1 cellular context compared by ENCODE assay signal in the genomic region with DNA sequence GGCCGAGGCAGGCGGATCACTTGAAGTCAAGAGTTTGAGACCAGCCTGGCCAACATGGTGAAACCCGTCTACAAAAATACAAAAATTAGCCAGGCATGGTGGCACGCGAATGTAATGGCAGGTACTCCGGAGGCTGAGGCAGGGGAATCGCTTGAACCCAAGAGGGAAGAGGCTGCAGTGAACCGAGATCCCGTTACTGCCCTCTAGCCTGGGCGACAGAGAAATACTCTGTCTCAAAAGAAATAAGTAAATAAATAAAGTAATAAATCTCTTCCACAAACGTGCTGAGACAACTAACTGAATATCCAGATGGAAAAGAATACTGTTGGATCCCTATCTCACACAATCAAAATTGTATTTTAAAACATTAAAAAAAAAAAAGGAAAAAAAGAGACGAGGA.
TF ChIP-seq lines count a peak whose summit lies in the region.

No MANE protein-coding gene starts in this region.

TF ChIP-seq in SK-N-SH treated with all-trans-retinoic acid at 6 μM for 48 hours, 23 proteins besides CTCF, POLR2A, EP300 and RAD21 (continued from another document):
- TF ChIP-seq, protein P1, sequence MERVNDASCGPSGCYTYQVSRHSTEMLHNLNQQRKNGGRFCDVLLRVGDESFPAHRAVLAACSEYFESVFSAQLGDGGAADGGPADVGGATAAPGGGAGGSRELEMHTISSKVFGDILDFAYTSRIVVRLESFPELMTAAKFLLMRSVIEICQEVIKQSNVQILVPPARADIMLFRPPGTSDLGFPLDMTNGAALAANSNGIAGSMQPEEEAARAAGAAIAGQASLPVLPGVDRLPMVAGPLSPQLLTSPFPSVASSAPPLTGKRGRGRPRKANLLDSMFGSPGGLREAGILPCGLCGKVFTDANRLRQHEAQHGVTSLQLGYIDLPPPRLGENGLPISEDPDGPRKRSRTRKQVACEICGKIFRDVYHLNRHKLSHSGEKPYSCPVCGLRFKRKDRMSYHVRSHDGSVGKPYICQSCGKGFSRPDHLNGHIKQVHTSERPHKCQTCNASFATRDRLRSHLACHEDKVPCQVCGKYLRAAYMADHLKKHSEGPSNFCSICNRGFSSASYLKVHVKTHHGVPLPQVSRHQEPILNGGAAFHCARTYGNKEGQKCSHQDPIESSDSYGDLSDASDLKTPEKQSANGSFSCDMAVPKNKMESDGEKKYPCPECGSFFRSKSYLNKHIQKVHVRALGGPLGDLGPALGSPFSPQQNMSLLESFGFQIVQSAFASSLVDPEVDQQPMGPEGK (CRISPR knock-in tag; IDR thresholded peaks at IDR 0.05; ENCODE audit: borderline replicate concordance): no peak
- TF ChIP-seq, protein P2, sequence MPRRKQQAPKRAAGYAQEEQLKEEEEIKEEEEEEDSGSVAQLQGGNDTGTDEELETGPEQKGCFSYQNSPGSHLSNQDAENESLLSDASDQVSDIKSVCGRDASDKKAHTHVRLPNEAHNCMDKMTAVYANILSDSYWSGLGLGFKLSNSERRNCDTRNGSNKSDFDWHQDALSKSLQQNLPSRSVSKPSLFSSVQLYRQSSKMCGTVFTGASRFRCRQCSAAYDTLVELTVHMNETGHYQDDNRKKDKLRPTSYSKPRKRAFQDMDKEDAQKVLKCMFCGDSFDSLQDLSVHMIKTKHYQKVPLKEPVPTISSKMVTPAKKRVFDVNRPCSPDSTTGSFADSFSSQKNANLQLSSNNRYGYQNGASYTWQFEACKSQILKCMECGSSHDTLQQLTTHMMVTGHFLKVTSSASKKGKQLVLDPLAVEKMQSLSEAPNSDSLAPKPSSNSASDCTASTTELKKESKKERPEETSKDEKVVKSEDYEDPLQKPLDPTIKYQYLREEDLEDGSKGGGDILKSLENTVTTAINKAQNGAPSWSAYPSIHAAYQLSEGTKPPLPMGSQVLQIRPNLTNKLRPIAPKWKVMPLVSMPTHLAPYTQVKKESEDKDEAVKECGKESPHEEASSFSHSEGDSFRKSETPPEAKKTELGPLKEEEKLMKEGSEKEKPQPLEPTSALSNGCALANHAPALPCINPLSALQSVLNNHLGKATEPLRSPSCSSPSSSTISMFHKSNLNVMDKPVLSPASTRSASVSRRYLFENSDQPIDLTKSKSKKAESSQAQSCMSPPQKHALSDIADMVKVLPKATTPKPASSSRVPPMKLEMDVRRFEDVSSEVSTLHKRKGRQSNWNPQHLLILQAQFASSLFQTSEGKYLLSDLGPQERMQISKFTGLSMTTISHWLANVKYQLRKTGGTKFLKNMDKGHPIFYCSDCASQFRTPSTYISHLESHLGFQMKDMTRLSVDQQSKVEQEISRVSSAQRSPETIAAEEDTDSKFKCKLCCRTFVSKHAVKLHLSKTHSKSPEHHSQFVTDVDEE (CRISPR knock-in tag; IDR thresholded peaks at IDR 0.05): no peak
- no peak for TF ChIP-seq ZNF70 (CRISPR knock-in tag; IDR thresholded peaks at IDR 0.05)
- no peak for TF ChIP-seq ZNF565 (CRISPR knock-in tag; conservative IDR thresholded peaks at IDR 0.05; ENCODE audit: low read depth)
- no peak for TF ChIP-seq PPARA (CRISPR knock-in tag; IDR thresholded peaks at IDR 0.05; ENCODE audit: borderline replicate concordance)
- TF ChIP-seq ARNTL (CRISPR knock-in tag; IDR thresholded peaks at IDR 0.05; ENCODE audit: borderline replicate concordance, low read depth): no peak
- no peak for TF ChIP-seq ISL1 (CRISPR knock-in tag; IDR thresholded peaks at IDR 0.05)
- no peak for TF ChIP-seq ZC3H10 (CRISPR knock-in tag; IDR thresholded peaks at IDR 0.05)
- TF ChIP-seq ZNF8 (CRISPR knock-in tag; IDR thresholded peaks at IDR 0.05): no peak
- no peak for TF ChIP-seq TOX (CRISPR knock-in tag; IDR thresholded peaks at IDR 0.05; ENCODE audit: borderline replicate concordance)
- TF ChIP-seq GLIS3 (CRISPR knock-in tag; IDR thresholded peaks at IDR 0.05): no peak
- no peak for TF ChIP-seq TCF4 (CRISPR knock-in tag; IDR thresholded peaks at IDR 0.05; ENCODE audit: borderline replicate concordance)
- TF ChIP-seq BACH2 (CRISPR knock-in tag; IDR thresholded peaks at IDR 0.05; ENCODE audit: borderline replicate concordance): no peak
- TF ChIP-seq ESRRG (CRISPR knock-in tag; IDR thresholded peaks at IDR 0.05): no peak
- no peak for TF ChIP-seq CSDC2 (CRISPR knock-in tag; IDR thresholded peaks at IDR 0.05)
- no peak for TF ChIP-seq ZFP3 (CRISPR knock-in tag; IDR thresholded peaks at IDR 0.05)
- TF ChIP-seq SNAI2 (CRISPR knock-in tag; IDR thresholded peaks at IDR 0.05): no peak
